ENCODE assay signal across 27 cellular contexts in genomic region chr10:34386911-34387310, GRCh38.
"Had no signal": no experiment of that assay in that cellular context is flagged by ENCODE, and none has a peak within 500 bp of the region (broad histone marks: within the 10 kb centered on the region; RNA-seq: fewer than 3 reads in every experiment).

No MANE protein-coding gene starts in this region.

- H3K4me3 Mint-ChIP-seq: mesothelial cell of epicardium; naive B cell; natural killer cell; nephron progenitor cell; neural progenitor cell; stimulated activated naive B cell treated with anti-CD40 and anti-IgM and Interleukin-4, amounts not matched to agents 10 μg/mL and 1 μg/mL and 100 μg/mL, for 72 hours had no signal

- H3K27me3 Mint-ChIP-seq: naive B cell; progenitor cell of endocrine pancreas; stimulated activated naive B cell treated with anti-CD40 and anti-IgM and Interleukin-4, amounts not matched to agents 10 μg/mL and 1 μg/mL and 100 μg/mL, for 72 hours had no signal

- H3K4me2 ChIP-seq: neural progenitor cell had no signal

- FAIRE-seq: keratinocyte had no signal

- H3K4me1 Mint-ChIP-seq: naive B cell; natural killer cell; stimulated activated naive B cell treated with anti-CD40 and anti-IgM and Interleukin-4, amounts not matched to agents 10 μg/mL and 1 μg/mL and 100 μg/mL, for 72 hours had no signal

- ATAC-seq: natural killer cell; right lobe of liver; stimulated activated naive B cell treated with anti-CD40 and anti-IgM and Interleukin-4, amounts not matched to agents 10 μg/mL and 1 μg/mL and 100 μg/mL, for 72 hours; stimulated activated naive CD8-positive, alpha-beta T cell treated with anti-CD3 and anti-CD28 coated beads, Interleukin-15, Interleukin-2, amounts not matched to agents 100 U/mL and 50 U/mL, for 24 hours had no signal

- H3K9me3 Mint-ChIP-seq: mesothelial cell of epicardium; natural killer cell; nephron progenitor cell; neural progenitor cell; stimulated activated naive B cell treated with anti-CD40 and anti-IgM and Interleukin-4, amounts not matched to agents 10 μg/mL and 1 μg/mL and 100 μg/mL, for 72 hours had no signal

- H3K36me3 ChIP-seq: neural progenitor cell, neutrophil, upper lobe of left lung had no signal

- DNase-seq: hippocampal formation; left ventricle myocardium inferior; mesendoderm; naive B cell; natural killer cell; nephron progenitor cell; occipital lobe; right lobe of liver; stimulated activated CD4-positive, alpha-beta T cell treated with anti-CD3 and anti-CD28 coated beads, Interleukin-12 subunit alpha, Interleukin-12 subunit beta, amount 100 ng/mL, for 4 hours; stimulated activated CD4-positive, alpha-beta T cell treated with anti-CD3 and anti-CD28 coated beads, Interleukin-15, amount 100 ng/mL, for 24 hours; stimulated activated CD4-positive, alpha-beta T cell treated with anti-CD3 and anti-CD28 coated beads, Interleukin-2, amount 100 ng/mL, for 24 hours; stimulated activated CD4-positive, alpha-beta T cell treated with anti-CD3 and anti-CD28 coated beads, Interleukin-4, amount 100 ng/mL, for 1 hour; stimulated activated naive B cell treated with anti-CD40 and anti-IgM and Interleukin-4, amounts not matched to agents 10 μg/mL and 1 μg/mL and 100 μg/mL, for 72 hours; stimulated activated naive CD8-positive, alpha-beta T cell treated with anti-CD3 and anti-CD28 coated beads, Interleukin-15, Interleukin-2, amounts not matched to agents 100 U/mL and 50 U/mL, for 24 hours; stomach; testis; thyroid gland; transverse colon; upper lobe of left lung had no signal

- H3K36me3 Mint-ChIP-seq: naive B cell; natural killer cell; stimulated activated naive B cell treated with anti-CD40 and anti-IgM and Interleukin-4, amounts not matched to agents 10 μg/mL and 1 μg/mL and 100 μg/mL, for 72 hours had no signal

- H3K9ac ChIP-seq: neural progenitor cell had no signal

- H2AFZ ChIP-seq: neural progenitor cell had no signal

- H3K27ac Mint-ChIP-seq: mesothelial cell of epicardium; naive B cell; natural killer cell; nephron progenitor cell; neural progenitor cell; progenitor cell of endocrine pancreas; stimulated activated naive B cell treated with anti-CD40 and anti-IgM and Interleukin-4, amounts not matched to agents 10 μg/mL and 1 μg/mL and 100 μg/mL, for 72 hours had no signal

- H3K9me3 ChIP-seq: left ventricle myocardium inferior, neutrophil, right atrium auricular region, right lobe of liver, stomach, testis, thyroid gland, transverse colon, upper lobe of left lung, vagina had no signal

- H3K4me1 ChIP-seq: left ventricle myocardium inferior, right atrium auricular region, right lobe of liver, testis, transverse colon, upper lobe of left lung, vagina had no signal

- H3K4me3 ChIP-seq: left ventricle myocardium inferior, lung, neural progenitor cell, right atrium auricular region, right lobe of liver, stomach, testis, thyroid gland, transverse colon, upper lobe of left lung, vagina had no signal

- H3K27ac ChIP-seq: left ventricle myocardium inferior, neural progenitor cell, neutrophil, right atrium auricular region, right lobe of liver, stomach, testis, thyroid gland, transverse colon, upper lobe of left lung, vagina had no signal

- H3K27me3 ChIP-seq: neural progenitor cell, neutrophil, right atrium auricular region, right lobe of liver, stomach, testis, thyroid gland, transverse colon, upper lobe of left lung, vagina had no signal
